Comparison of ENCODE assay signal across 16 cellular contexts in genomic region chr2:230434677-230435324, GRCh38. TPM values are rescaled to one million over a fixed set of nuclear protein-coding genes. Genes with fewer than 3 reads are reported as not detected.
DNase-seq lines count a peak whose midpoint lies in the region; ATAC-seq, FAIRE-seq and TF ChIP-seq lines count a peak whose summit lies in the region.
"Had no signal": no experiment of that assay in that cellular context is flagged by ENCODE, and none has a peak within 500 bp of the region (broad histone marks: within the 10 kb centered on the region; RNA-seq: fewer than 3 reads in every experiment).

No MANE protein-coding gene starts in this region.

- no peaks in the 10 kb centered on the region for H3K27me3 Mint-ChIP-seq in activated CD4-positive, alpha-beta T cell treated with anti-CD3 and anti-CD28 coated beads for 36 hours
- H3K27me3 Mint-ChIP-seq in central memory CD8-positive, alpha-beta T cell: no peaks in the 10 kb centered on the region
- no peaks in the 10 kb centered on the region for H3K27me3 Mint-ChIP-seq in naive thymus-derived CD8-positive, alpha-beta T cell
- H3K27me3 Mint-ChIP-seq in nephron progenitor cell (ENCODE audit: low read depth, poor library complexity): peaks cover 14% of the 10 kb centered on the region

- no peak for DNase-seq in activated CD4-positive, alpha-beta T cell treated with anti-CD3 and anti-CD28 coated beads for 36 hours
- DNase-seq in activated CD4-positive, alpha-beta T cell treated with anti-CD3 and anti-CD28 coated beads, Interleukin-2, amount 50 U/mL, for 48 hours: no peak
- DNase-seq in GM12892 (ENCODE audit: insufficient read length): no peak
- no peak for DNase-seq in central memory CD8-positive, alpha-beta T cell (ENCODE audit: low spot score in 2 of 2)
- no peak for DNase-seq in naive thymus-derived CD8-positive, alpha-beta T cell
- no peak for DNase-seq in DMS 273 (lab: John Stamatoyannopoulos, UW; ENCODE audit: unreplicated experiment)
- DNase-seq in stimulated activated naive CD4-positive, alpha-beta T cell treated with Interleukin-2 at 50 U/mL for 16 hours (lab: John Stamatoyannopoulos, UW): no peak
- DNase-seq in nephron progenitor cell: no peak
- DNase-seq: activated T-cell treated with anti-CD3 and anti-CD28 coated beads for 4 hours, KG1, left ventricle myocardium superior, NCI-H146, NCI-H524 had no signal

- peaks cover 57% of the 10 kb centered on the region for H3K4me1 Mint-ChIP-seq in activated CD4-positive, alpha-beta T cell treated with anti-CD3 and anti-CD28 coated beads for 36 hours
- H3K4me1 Mint-ChIP-seq in central memory CD8-positive, alpha-beta T cell: peaks cover 48% of the 10 kb centered on the region
- peaks cover 24 to 80% (median 51%) of the 10 kb centered on the region in 4 donors for H3K4me1 Mint-ChIP-seq in naive thymus-derived CD8-positive, alpha-beta T cell
- H3K4me1 Mint-ChIP-seq in nephron progenitor cell: no peaks in the 10 kb centered on the region

- no peak for TF ChIP-seq POLR2A in GM12892 (IDR thresholded peaks at IDR 0.05; ENCODE audit: low read depth, low read length)

- peak; percentile 52 for ATAC-seq in activated CD4-positive, alpha-beta T cell treated with anti-CD3 and anti-CD28 coated beads for 36 hours
- ATAC-seq in central memory CD8-positive, alpha-beta T cell (replicated peaks; ENCODE audit: extremely low read depth, poor library complexity, severe bottlenecking): no peak
- ATAC-seq in naive thymus-derived CD8-positive, alpha-beta T cell: peak in 1 of 2 donors; percentile 7
- ATAC-seq: HCT116, left ventricle myocardium superior had no signal

- TF ChIP-seq CTCF in nephron progenitor cell (IDR thresholded peaks at IDR 0.05): no peak

- CTCF ChIA-PET in activated CD4-positive, alpha-beta T cell treated with anti-CD3 and anti-CD28 coated beads for 36 hours (lab: Charles Lee): no interaction called here

- H3K27ac Mint-ChIP-seq in activated CD4-positive, alpha-beta T cell treated with anti-CD3 and anti-CD28 coated beads for 36 hours: peak overlapping the region; percentile 16
- peak overlapping the region; percentile 85 for H3K27ac Mint-ChIP-seq in central memory CD8-positive, alpha-beta T cell (ENCODE audit: low read depth)
- H3K27ac Mint-ChIP-seq in naive thymus-derived CD8-positive, alpha-beta T cell: peak overlapping the region; percentile 35 to 91 (median 76)
- no peak overlapping the region for H3K27ac Mint-ChIP-seq in nephron progenitor cell

- H3K9me3 Mint-ChIP-seq in activated CD4-positive, alpha-beta T cell treated with anti-CD3 and anti-CD28 coated beads for 36 hours (ENCODE audit: low read depth): peaks cover 5% of the 10 kb centered on the region
- peaks cover 5% of the 10 kb centered on the region for H3K9me3 Mint-ChIP-seq in central memory CD8-positive, alpha-beta T cell
- H3K9me3 Mint-ChIP-seq in naive thymus-derived CD8-positive, alpha-beta T cell: peaks cover 1 to 26% (median 7%) of the 10 kb centered on the region in 9 donors
- peaks cover 20% of the 10 kb centered on the region for H3K9me3 Mint-ChIP-seq in nephron progenitor cell

- POLR2A ChIA-PET in activated CD4-positive, alpha-beta T cell treated with anti-CD3 and anti-CD28 coated beads for 36 hours (lab: Charles Lee): interaction anchor here (1.3 kb wide), 1 partner anchor 13 kb away, joined by 6 read pairs; no protein-coding TSS in a partner anchor
- POLR2A ChIA-PET in naive thymus-derived CD8-positive, alpha-beta T cell (lab: Charles Lee): interaction anchor here (0.9 to 1.8 kb wide), 2 partner anchors 11 to 16 kb away, joined by 3 to 7 read pairs; no protein-coding TSS in a partner anchor

- FAIRE-seq in GM12892 (lab: Jason Lieb, UNC): peak; percentile 46
- FAIRE-seq: astrocyte, G401.6 had no signal

- intact Hi-C loops in activated CD4-positive, alpha-beta T cell treated with anti-CD3 and anti-CD28 coated beads for 36 hours (cut with DNase I, micrococcal nuclease): no loop called here

- H3K4me3 Mint-ChIP-seq in activated CD4-positive, alpha-beta T cell treated with anti-CD3 and anti-CD28 coated beads for 36 hours: no peak overlapping the region
- H3K4me3 Mint-ChIP-seq in central memory CD8-positive, alpha-beta T cell: no peak overlapping the region
- H3K4me3 Mint-ChIP-seq in naive thymus-derived CD8-positive, alpha-beta T cell: peak overlapping the region in 4 of 10 donors; percentile 0 to 9 (median 6)
- no peak overlapping the region for H3K4me3 Mint-ChIP-seq in nephron progenitor cell

- peaks cover 62% of the 10 kb centered on the region for H3K36me3 Mint-ChIP-seq in activated CD4-positive, alpha-beta T cell treated with anti-CD3 and anti-CD28 coated beads for 36 hours (ENCODE audit: low read depth)
- peaks cover 21% of the 10 kb centered on the region for H3K36me3 Mint-ChIP-seq in central memory CD8-positive, alpha-beta T cell (ENCODE audit: insufficient read depth)
- peaks cover 27 to 58% (median 52%) of the 10 kb centered on the region in 3 donors for H3K36me3 Mint-ChIP-seq in naive thymus-derived CD8-positive, alpha-beta T cell
- H3K36me3 Mint-ChIP-seq in nephron progenitor cell (ENCODE audit: low read depth): no peaks in the 10 kb centered on the region

RNA-seq across cellular contexts. Expression of gene SP100, which starts 18.8 kb away (rescaled TPM):
- 100 to 1,000 TPM; 150 to 174 TPM for total RNA-seq in activated CD4-positive, alpha-beta T cell treated with anti-CD3 and anti-CD28 coated beads for 36 hours
- 228 TPM for polyA plus RNA-seq in GM12892 (2012; ENCODE audit: missing spikeins)
- total RNA-seq in naive thymus-derived CD8-positive, alpha-beta T cell: 100 to 1,000 TPM; 209 to 221 TPM
- 100 to 1,000 TPM in 1 of 3 donors, 10 to 100 TPM in 2; 81.0 to 174 (median 91.1) TPM for polyA plus RNA-seq in naive thymus-derived CD8-positive, alpha-beta T cell
